In the genomic region with DNA sequence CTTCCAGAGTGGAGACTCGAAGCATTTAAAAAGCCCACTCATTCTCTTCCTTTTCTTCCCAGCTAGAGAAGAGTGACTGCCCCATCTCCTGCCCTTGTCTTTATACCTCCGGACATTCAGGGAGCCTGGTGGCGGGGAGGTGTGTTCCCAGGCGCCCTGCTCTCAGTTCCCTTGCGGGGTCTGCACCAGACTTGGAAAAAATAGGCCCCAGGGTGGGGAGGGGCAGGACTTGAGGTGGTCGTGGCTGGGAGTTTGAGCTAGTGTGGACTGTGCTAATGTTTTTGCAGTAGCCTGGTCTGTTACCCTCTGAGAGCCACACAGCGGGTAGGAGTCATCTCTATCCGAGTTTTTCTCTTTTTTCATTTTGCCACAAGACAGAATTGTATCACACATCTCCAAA, we compare ENCODE assay signal across 18 cellular contexts.
"Had no signal": no experiment of that assay in that cellular context is flagged by ENCODE, and none has a peak within 500 bp of the region (broad histone marks: within the 10 kb centered on the region; RNA-seq: fewer than 3 reads in every experiment).

No MANE protein-coding gene starts in this region.

- H3K27me3 ChIP-seq: foreskin keratinocyte, neutrophil, transverse colon had no signal

- ATAC-seq: foreskin keratinocyte; left cardiac atrium; mucosa of descending colon; naive thymus-derived CD8-positive, alpha-beta T cell; stimulated activated effector memory CD8-positive, alpha-beta T cell treated with anti-CD3 and anti-CD28 coated beads, Interleukin-12 subunit alpha, Interleukin-12 subunit beta, amount 100 ng/mL, for 72 hours; stimulated activated naive CD8-positive, alpha-beta T cell treated with anti-CD3 and anti-CD28 coated beads, Interleukin-15, amount 100 ng/mL, for 72 hours had no signal

- H3K9me3 Mint-ChIP-seq: immature natural killer cell; naive thymus-derived CD8-positive, alpha-beta T cell; stimulated activated effector memory CD8-positive, alpha-beta T cell treated with anti-CD3 and anti-CD28 coated beads, Interleukin-12 subunit alpha, Interleukin-12 subunit beta, amount 100 ng/mL, for 72 hours; stimulated activated naive CD8-positive, alpha-beta T cell treated with anti-CD3 and anti-CD28 coated beads, Interleukin-15, amount 100 ng/mL, for 72 hours had no signal

- H3K27me3 Mint-ChIP-seq: naive thymus-derived CD8-positive, alpha-beta T cell; stimulated activated naive CD8-positive, alpha-beta T cell treated with anti-CD3 and anti-CD28 coated beads, Interleukin-15, amount 100 ng/mL, for 72 hours had no signal

- DNase-seq: central memory CD4-positive, alpha-beta T cell; foreskin keratinocyte; immature natural killer cell; kidney; left cardiac atrium; left ventricle myocardium inferior; mucosa of descending colon; naive thymus-derived CD8-positive, alpha-beta T cell; right cardiac atrium; stimulated activated CD4-positive, alpha-beta T cell treated with anti-CD3 and anti-CD28 coated beads, Interleukin-4, amount 100 ng/mL, for 1 hour; stimulated activated CD8-positive, alpha-beta memory T cell treated with anti-CD3 and anti-CD28 coated beads, Interleukin-4, amount 100 ng/mL, for 48 hours; stimulated activated naive CD8-positive, alpha-beta T cell treated with anti-CD3 and anti-CD28 coated beads, Interleukin-15, amount 100 ng/mL, for 72 hours; transverse colon had no signal

- H3K36me3 Mint-ChIP-seq: immature natural killer cell had no signal

- H3K4me3 Mint-ChIP-seq: immature natural killer cell; naive thymus-derived CD8-positive, alpha-beta T cell; stimulated activated effector memory CD8-positive, alpha-beta T cell treated with anti-CD3 and anti-CD28 coated beads, Interleukin-12 subunit alpha, Interleukin-12 subunit beta, amount 100 ng/mL, for 72 hours; stimulated activated naive CD8-positive, alpha-beta T cell treated with anti-CD3 and anti-CD28 coated beads, Interleukin-15, amount 100 ng/mL, for 72 hours had no signal

- H3K27ac Mint-ChIP-seq: immature natural killer cell; stimulated activated effector memory CD8-positive, alpha-beta T cell treated with anti-CD3 and anti-CD28 coated beads, Interleukin-12 subunit alpha, Interleukin-12 subunit beta, amount 100 ng/mL, for 72 hours had no signal

- H3K27ac ChIP-seq: foreskin keratinocyte, left ventricle myocardium inferior, neutrophil, thoracic aorta, transverse colon had no signal

- H3K9me3 ChIP-seq: left ventricle myocardium inferior, mucosa of descending colon, neutrophil, thoracic aorta, transverse colon had no signal

- H3K4me1 ChIP-seq: transverse colon had no signal

- H3K4me3 ChIP-seq: left ventricle myocardium inferior, lung, mucosa of descending colon, smooth muscle cell, thoracic aorta, transverse colon had no signal

- H3K4me1 Mint-ChIP-seq: stimulated activated naive CD8-positive, alpha-beta T cell treated with anti-CD3 and anti-CD28 coated beads, Interleukin-15, amount 100 ng/mL, for 72 hours had no signal

- H3K36me3 ChIP-seq: neutrophil, thoracic aorta, transverse colon had no signal
